Comparison of ENCODE assay signal across 17 cellular contexts in genomic region chr2:14565666-14566065, GRCh38.
A peak's percentile ranks its signal among the peaks of the same experiment; 100 is the strongest.
DNase-seq lines count a peak whose midpoint lies in the region; ATAC-seq, FAIRE-seq and TF ChIP-seq lines count a peak whose summit lies in the region.
"Had no signal": no experiment of that assay in that cellular context is flagged by ENCODE, and none has a peak within 500 bp of the region (broad histone marks: within the 10 kb centered on the region; RNA-seq: fewer than 3 reads in every experiment).

No MANE protein-coding gene starts in this region.

- dilution Hi-C loops in keratinocyte (cut with MboI; ENCODE audit: extremely low pct_ligation_motif_present, low sequenced_read_pairs): no loop called here

- CTCF ChIA-PET in activated CD8-positive, alpha-beta T cell treated with anti-CD3 and anti-CD28 coated beads, Interleukin-2, amount 10 ng/mL, durations not matched to agents 7 days and 5 days (lab: Charles Lee): no interaction called here

- no peak overlapping the region for H3K4me3 Mint-ChIP-seq in activated CD8-positive, alpha-beta T cell treated with anti-CD3 and anti-CD28 coated beads, Interleukin-2, amount 10 ng/mL, durations not matched to agents 7 days and 5 days
- H3K4me3 Mint-ChIP-seq: B cell; CD4-positive, alpha-beta memory T cell; GM23338 had no signal

- H3K9me3 Mint-ChIP-seq in activated CD8-positive, alpha-beta T cell treated with anti-CD3 and anti-CD28 coated beads, Interleukin-2, amount 10 ng/mL, durations not matched to agents 7 days and 5 days (ENCODE audit: insufficient read depth): no peaks in the 10 kb centered on the region
- H3K9me3 Mint-ChIP-seq: GM23338 had no signal

- H3K36me3 Mint-ChIP-seq in activated CD8-positive, alpha-beta T cell treated with anti-CD3 and anti-CD28 coated beads, Interleukin-2, amount 10 ng/mL, durations not matched to agents 7 days and 5 days (ENCODE audit: low read depth): no peaks in the 10 kb centered on the region
- H3K36me3 Mint-ChIP-seq: CD4-positive, alpha-beta memory T cell had no signal

- ATAC-seq in activated CD8-positive, alpha-beta T cell treated with anti-CD3 and anti-CD28 coated beads, Interleukin-2, amount 10 ng/mL, durations not matched to agents 7 days and 5 days: no peak
- ATAC-seq in GM18520 (IDR thresholded peaks at IDR 0.05; ENCODE audit: unreplicated experiment) (no peak), HG02840 (IDR thresholded peaks at IDR 0.05; ENCODE audit: low FRiP score, unreplicated experiment) (no peak)
- ATAC-seq: GM12878, GM23338 had no signal

- no peaks in the 10 kb centered on the region for H3K4me1 Mint-ChIP-seq in activated CD8-positive, alpha-beta T cell treated with anti-CD3 and anti-CD28 coated beads, Interleukin-2, amount 10 ng/mL, durations not matched to agents 7 days and 5 days (ENCODE audit: low read depth)
- H3K4me1 Mint-ChIP-seq: B cell; CD4-positive, alpha-beta memory T cell had no signal

- H3K9ac ChIP-seq in keratinocyte (ENCODE audit: control insufficient read depth, extremely low read depth, insufficient read depth, low read length): no peak overlapping the region

- no peak overlapping the region for H2AFZ ChIP-seq in keratinocyte (ENCODE audit: control insufficient read depth, low read length)
- H2AFZ ChIP-seq: GM23338 had no signal

- H3K4me2 ChIP-seq in keratinocyte (ENCODE audit: control insufficient read depth, extremely low read depth, insufficient read depth, low read depth, low read length): no peak overlapping the region
- H3K4me2 ChIP-seq: GM23338 had no signal

- DNase-seq in HPDE6-E6E7 (ENCODE audit: extremely low spot score) (peak; percentile 34), NCI-H526 treated with DMSO at 0.1 percent for 48 hours (lab: John Stamatoyannopoulos, UW) (peak; percentile 43), bronchial epithelial cell (ENCODE audit: low read depth) (peak; percentile 72), keratinocyte (ENCODE audit: low read depth, low spot score) (no peak), CD1c-positive myeloid dendritic cell (ENCODE audit: extremely low spot score) (no peak)
- no peak for DNase-seq in activated CD8-positive, alpha-beta T cell treated with anti-CD3 and anti-CD28 coated beads, Interleukin-2, amount 10 ng/mL, durations not matched to agents 7 days and 5 days
- DNase-seq: C1 segment of cervical spinal cord; CD4-positive, alpha-beta memory T cell; DMS79; H7 had no signal

- no peaks in the 10 kb centered on the region for H3K9me1 ChIP-seq in keratinocyte (ENCODE audit: control insufficient read depth, extremely low read depth, insufficient read depth, low read length)

- POLR2A ChIA-PET in activated CD8-positive, alpha-beta T cell treated with anti-CD3 and anti-CD28 coated beads, Interleukin-2, amount 10 ng/mL, durations not matched to agents 7 days and 5 days (lab: Charles Lee): no interaction called here

- TF ChIP-seq CTCF in bronchial epithelial cell (IDR thresholded peaks at IDR 0.05; ENCODE audit: insufficient read depth, low read length, severe bottlenecking) (no peak), keratinocyte (optimal IDR thresholded peaks at IDR 0.05 in 1 of 3, IDR thresholded peaks at IDR 0.05 in 1 of 3, conservative IDR thresholded peaks at IDR 0.05 in 1 of 3; ENCODE audit: extremely low read depth in 1 of 3, insufficient read depth in 2 of 3, low read length in 3 of 3) (no peak)

- no peak for FAIRE-seq in bronchial epithelial cell (lab: Jason Lieb, UNC)
- peak; percentile 41 for FAIRE-seq in keratinocyte (lab: Jason Lieb, UNC)
- FAIRE-seq: A204.1, GM12878, GM18507 had no signal

- H4K20me1 ChIP-seq in keratinocyte (ENCODE audit: control insufficient read depth, extremely low read depth, insufficient read depth, low read length): no peaks in the 10 kb centered on the region

- H3K9me3 ChIP-seq in keratinocyte (ENCODE audit: control insufficient read depth, low read depth, low read length): no peaks in the 10 kb centered on the region

- no peaks in the 10 kb centered on the region for H3K79me2 ChIP-seq in keratinocyte (ENCODE audit: control insufficient read depth, insufficient read depth, low read length)

- H3K27ac Mint-ChIP-seq in activated CD8-positive, alpha-beta T cell treated with anti-CD3 and anti-CD28 coated beads, Interleukin-2, amount 10 ng/mL, durations not matched to agents 7 days and 5 days: no peak overlapping the region
- H3K27ac Mint-ChIP-seq: B cell; CD4-positive, alpha-beta memory T cell; GM23338 had no signal

- H3K27ac ChIP-seq in keratinocyte (ENCODE audit: control insufficient read depth, insufficient read depth, low read length): no peak overlapping the region

- H3K4me1 ChIP-seq in keratinocyte (ENCODE audit: control insufficient read depth, extremely low read depth, insufficient read depth, low read length): peaks cover 16% of the 10 kb centered on the region

- H3K36me3 ChIP-seq in bronchial epithelial cell (ENCODE audit: control insufficient read depth, insufficient read depth, low read length) (no peaks in the 10 kb centered on the region), keratinocyte (ENCODE audit: control insufficient read depth in 2 of 2, extremely low read depth in 1 of 2, insufficient read depth in 2 of 2, low read length in 2 of 2) (no peaks in the 10 kb centered on the region)

- no peak overlapping the region for H3K4me3 ChIP-seq in bronchial epithelial cell (ENCODE audit: low read depth, low read length)
- no peak overlapping the region for H3K4me3 ChIP-seq in keratinocyte (ENCODE audit: control insufficient read depth in 2 of 3, extremely low read depth in 1 of 3, insufficient read depth in 2 of 3, low read depth in 1 of 3, low read length in 3 of 3)
- H3K4me3 ChIP-seq: GM12878, GM23338 had no signal

- no peaks in the 10 kb centered on the region for H3K27me3 Mint-ChIP-seq in activated CD8-positive, alpha-beta T cell treated with anti-CD3 and anti-CD28 coated beads, Interleukin-2, amount 10 ng/mL, durations not matched to agents 7 days and 5 days (ENCODE audit: low read depth)
- H3K27me3 Mint-ChIP-seq: B cell; CD4-positive, alpha-beta memory T cell had no signal

- H3K27me3 ChIP-seq in bronchial epithelial cell (ENCODE audit: control insufficient read depth, insufficient read depth, low read length): no peaks in the 10 kb centered on the region
- H3K27me3 ChIP-seq in keratinocyte (ENCODE audit: control insufficient read depth, extremely low read depth, insufficient read depth, low read length): no peaks in the 10 kb centered on the region

Comparison
In these comparisons a context has a peak if more than half of its experiments do, and no peak if none do; other contexts are left out.
1. DNase-seq: peak in HPDE6-E6E7 (single experiment), NCI-H526 treated with DMSO at 0.1 percent for 48 hours (single experiment) and bronchial epithelial cell (single experiment); none in keratinocyte (single experiment), CD1c-positive myeloid dendritic cell (single experiment) and activated CD8-positive, alpha-beta T cell treated with anti-CD3 and anti-CD28 coated beads, Interleukin-2, amount 10 ng/mL, durations not matched to agents 7 days and 5 days (single experiment).